9 cellular contexts compared by ENCODE assay signal in genomic region chr5:126776499-126777256, GRCh38. TPM values are rescaled to one million over a fixed set of nuclear protein-coding genes. Genes with fewer than 3 reads are reported as not detected.
DNase-seq lines count a peak whose midpoint lies in the region; ATAC-seq, FAIRE-seq and TF ChIP-seq lines count a peak whose summit lies in the region.
"Had no signal": no experiment of that assay in that cellular context is flagged by ENCODE, and none has a peak within 500 bp of the region (broad histone marks: within the 10 kb centered on the region; RNA-seq: fewer than 3 reads in every experiment).

LMNB1 (plus strand) TSS chr5:126777136; CDS start chr5:126777509, 373 bp downstream.

- no peak for FAIRE-seq in bronchial epithelial cell (lab: Jason Lieb, UNC)
- FAIRE-seq: colon had no signal

- peak; percentile 5 for TF ChIP-seq CTCF in AG09309 (IDR thresholded peaks at IDR 0.05; ENCODE audit: control insufficient read depth, insufficient read depth, low read depth, low read length, missing control alignments)
- TF ChIP-seq CTCF in WTC11 (IDR thresholded peaks at IDR 0.05): no peak
- TF ChIP-seq CTCF in bronchial epithelial cell (IDR thresholded peaks at IDR 0.05; ENCODE audit: insufficient read depth, low read length, severe bottlenecking): no peak
- TF ChIP-seq CTCF in smooth muscle cell (IDR thresholded peaks at IDR 0.05; ENCODE audit: borderline replicate concordance, insufficient read depth, poor library complexity, severe bottlenecking): no peak

- POLR2A ChIA-PET in WTC11 (lab: Charles Lee): interaction anchor here (0.6 to 5.0 kb wide), 11 partner anchors 10 to 183 kb away, joined by 3 to 62 read pairs (median 7); partner anchors contain the start of gene ALDH7A1

- peak; percentile 55 for ATAC-seq in GM19025 (IDR thresholded peaks at IDR 0.05; ENCODE audit: low read depth, unreplicated experiment)
- ATAC-seq in HG03280 (IDR thresholded peaks at IDR 0.05; ENCODE audit: unreplicated experiment): peak; percentile 62
- peak; percentile 87 for ATAC-seq in WTC11

- CTCF ChIA-PET in WTC11 (lab: Charles Lee): interaction anchor here (1.4 to 4.9 kb wide), 5 partner anchors 97 to 537 kb away, joined by 4 to 41 read pairs (median 14); no protein-coding TSS in a partner anchor

- H3K36me3 ChIP-seq in bronchial epithelial cell (ENCODE audit: control insufficient read depth, insufficient read depth, low read length) (no peaks in the 10 kb centered on the region), smooth muscle cell (ENCODE audit: low read depth) (no peaks in the 10 kb centered on the region)

- peaks cover 29% of the 10 kb centered on the region for H3K4me1 Mint-ChIP-seq in WTC11

- no peaks in the 10 kb centered on the region for H4K20me1 ChIP-seq in smooth muscle cell (ENCODE audit: low read depth)

- H3K4me3 Mint-ChIP-seq in WTC11: peak within 1 kb of the TSS; percentile 93

- H3K9ac ChIP-seq in smooth muscle cell (ENCODE audit: low read depth): peak within 1 kb of the TSS; percentile 64

- no peaks in the 10 kb centered on the region for H3K4me1 ChIP-seq in smooth muscle cell (ENCODE audit: low read depth)

- H3K79me2 ChIP-seq in smooth muscle cell (ENCODE audit: low read depth): peaks cover 30% of the 10 kb centered on the region

- H3K9me3 ChIP-seq in smooth muscle cell (replicated peaks; ENCODE audit: low read depth): no peaks in the 10 kb centered on the region

- H3K27ac Mint-ChIP-seq in WTC11: peak within 1 kb of the TSS; percentile 99

- H3K27me3 ChIP-seq in bronchial epithelial cell (ENCODE audit: control insufficient read depth, insufficient read depth, low read length) (no peaks in the 10 kb centered on the region), smooth muscle cell (ENCODE audit: low read depth) (no peaks in the 10 kb centered on the region)

- no peaks in the 10 kb centered on the region for H3K9me3 Mint-ChIP-seq in WTC11

- H3K27me3 Mint-ChIP-seq in WTC11 (ENCODE audit: low read depth): no peaks in the 10 kb centered on the region

- DNase-seq in AG09309 (ENCODE audit: low read depth) (peak; percentile 64), NCI-H345 (lab: John Stamatoyannopoulos, UW) (peak; percentile 96), WTC11 (ENCODE audit: low spot score) (peak; percentile 97), bronchial epithelial cell (ENCODE audit: low read depth) (peak; percentile 76), iPS-NIHi7 (ENCODE audit: extremely low spot score) (peak; percentile 91), smooth muscle cell (lab: John Stamatoyannopoulos, UW; ENCODE audit: unreplicated experiment) (peak; percentile 87)

- peaks cover 10% of the 10 kb centered on the region for H3K36me3 Mint-ChIP-seq in WTC11

- peak within 1 kb of the TSS; percentile 82 for H3K27ac ChIP-seq in smooth muscle cell (ENCODE audit: low read depth)

- peak within 1 kb of the TSS; percentile 85 for H3K4me2 ChIP-seq in smooth muscle cell

- H2AFZ ChIP-seq in smooth muscle cell (ENCODE audit: low read depth): peak within 1 kb of the TSS; percentile 94

- WGBS in smooth muscle cell (ENCODE audit: low lambda C conversion rate): 1% methylated on average over 74 of the region's 74 CpGs

- H3F3A ChIP-seq in smooth muscle cell (ENCODE audit: low read depth): peaks cover 12% of the 10 kb centered on the region

- H3K4me3 ChIP-seq in AG09309 (ENCODE audit: control insufficient read depth, low read depth, low read length) (peak within 1 kb of the TSS; percentile 96), bronchial epithelial cell (ENCODE audit: low read depth, low read length) (peak within 1 kb of the TSS; percentile 70), smooth muscle cell (peak within 1 kb of the TSS; percentile 85)

TF ChIP-seq in WTC11, 78 proteins besides CTCF, POLR2A, EP300 and RAD21 (continues in another document):
- TF ChIP-seq ZNF281 (CRISPR knock-in tag; IDR thresholded peaks at IDR 0.05) (no peak), ZBTB43 (CRISPR knock-in tag; IDR thresholded peaks at IDR 0.05) (no peak), SMAD3 (CRISPR knock-in tag; IDR thresholded peaks at IDR 0.05; ENCODE audit: borderline replicate concordance) (no peak), RELA (CRISPR knock-in tag; IDR thresholded peaks at IDR 0.05; ENCODE audit: borderline replicate concordance) (no peak), ZNF219 (CRISPR knock-in tag; IDR thresholded peaks at IDR 0.05; ENCODE audit: borderline replicate concordance) (no peak), NR3C1 (CRISPR knock-in tag; conservative IDR thresholded peaks at IDR 0.05; ENCODE audit: low read depth) (no peak; the same call in 1 of the 2 replicates), E2F5 (CRISPR knock-in tag; IDR thresholded peaks at IDR 0.05) (peak; percentile 88; the same call in 1 of the 2 replicates), NFATC4 (CRISPR knock-in tag; IDR thresholded peaks at IDR 0.05) (no peak), NR1H2 (CRISPR knock-in tag; IDR thresholded peaks at IDR 0.05) (no peak), SP1 (CRISPR knock-in tag; conservative IDR thresholded peaks at IDR 0.05) (peak; percentile 73), ZNF138 (CRISPR knock-in tag; conservative IDR thresholded peaks at IDR 0.05) (no peak), ERG (CRISPR knock-in tag; IDR thresholded peaks at IDR 0.05) (0 out of 2 replicates have a peak, but pooled peaks have one; percentile 22), TEAD1 (CRISPR knock-in tag; IDR thresholded peaks at IDR 0.05) (no peak), EMX1 (CRISPR knock-in tag; IDR thresholded peaks at IDR 0.05) (no peak)

RNA-seq across cellular contexts. Expression of gene LMNB1, which starts in this region (rescaled TPM):
- total RNA-seq in WTC11 (2021): 220 to 233 TPM (median 223 TPM) in 3 replicates
- total RNA-seq in bronchial epithelial cell: 2.6 and 3.9 TPM in 2 replicates
- total RNA-seq in smooth muscle cell: 27.7 and 32.5 TPM in 2 replicates
- polyA plus RNA-seq in smooth muscle cell: 6.4 and 8.4 TPM in 2 replicates

Comparison
In these comparisons a context has a peak if more than half of its experiments do, and no peak if none do; other contexts are left out.
1. Peak in every context shown above with its lines: DNase-seq, ATAC-seq, H3K4me3 ChIP-seq and H3K27ac ChIP-seq.